Comparison of ENCODE assay signal across 16 cellular contexts in genomic region chr4:66574145-66574978, GRCh38.
DNase-seq lines count a peak whose midpoint lies in the region; ATAC-seq, FAIRE-seq and TF ChIP-seq lines count a peak whose summit lies in the region.
"Had no signal": no experiment of that assay in that cellular context is flagged by ENCODE, and none has a peak within 500 bp of the region (broad histone marks: within the 10 kb centered on the region; RNA-seq: fewer than 3 reads in every experiment).

No MANE protein-coding gene starts in this region.

- no peak overlapping the region for H3K4me3 Mint-ChIP-seq in activated T-cell treated with anti-CD3 and anti-CD28 coated beads, Interleukin-2, amount 50 U/mL, for 72 hours
- H3K4me3 Mint-ChIP-seq: activated naive CD8-positive, alpha-beta T cell treated with anti-CD3 and anti-CD28 coated beads for 36 hours; nephron had no signal

- H3K9me2 ChIP-seq in OCI-LY7 (ENCODE audit: insufficient read depth, low read length): no peaks in the 10 kb centered on the region

- H3K36me3 ChIP-seq in pancreas: no peaks in the 10 kb centered on the region
- H3K36me3 ChIP-seq in OCI-LY7 (ENCODE audit: insufficient read depth, low read length): no peaks in the 10 kb centered on the region
- H3K36me3 ChIP-seq: left ventricle myocardium inferior, spleen had no signal

- CTCF ChIA-PET in RWPE1 (lab: Yijun Ruan, JAX): interaction anchor here (0.6 kb wide), 1 partner anchor 1209 kb away, joined by 3 read pairs; no protein-coding TSS in a partner anchor
- CTCF ChIA-PET in OCI-LY7 (lab: Charles Lee; ENCODE audit: unreplicated experiment): no interaction called here

- no peaks in the 10 kb centered on the region for H3K27me3 ChIP-seq in pancreas
- H3K27me3 ChIP-seq: spleen had no signal

- no peaks in the 10 kb centered on the region for H3K79me2 ChIP-seq in OCI-LY7 (ENCODE audit: insufficient read depth, low read depth, low read length)

- no peaks in the 10 kb centered on the region for H4K20me1 ChIP-seq in OCI-LY7 (ENCODE audit: insufficient read depth, low read length)

- no peaks in the 10 kb centered on the region for H3K4me1 Mint-ChIP-seq in activated T-cell treated with anti-CD3 and anti-CD28 coated beads, Interleukin-2, amount 50 U/mL, for 72 hours (ENCODE audit: low read depth)
- H3K4me1 Mint-ChIP-seq: activated naive CD8-positive, alpha-beta T cell treated with anti-CD3 and anti-CD28 coated beads for 36 hours; nephron had no signal

- TF ChIP-seq CTCF in RWPE1 (conservative IDR thresholded peaks at IDR 0.05; ENCODE audit: low read depth): no peak; the same call in 1 of the 2 replicates
- TF ChIP-seq CTCF in epithelial cell of proximal tubule (conservative IDR thresholded peaks at IDR 0.05; ENCODE audit: low read depth, low read length): no peak
- TF ChIP-seq CTCF in pancreas (IDR thresholded peaks at IDR 0.05): no peak
- TF ChIP-seq CTCF in OCI-LY7 (conservative IDR thresholded peaks at IDR 0.05; ENCODE audit: low read length): no peak

- no peak overlapping the region for H2AFZ ChIP-seq in OCI-LY7 (ENCODE audit: low read length)

- ATAC-seq in pancreas (peak; percentile 47 to 71 (median 62)), GM19328 (IDR thresholded peaks at IDR 0.05; ENCODE audit: unreplicated experiment) (no peak)
- no peak for ATAC-seq in activated T-cell treated with anti-CD3 and anti-CD28 coated beads, Interleukin-2, amount 50 U/mL, for 72 hours (replicated peaks in 1 of 2)

- 48 to 66% methylated on average over 7 of the region's 7 CpGs for WGBS in pancreas, 2 donors

- H3K4me1 ChIP-seq in pancreas (no peaks in the 10 kb centered on the region), OCI-LY7 (ENCODE audit: insufficient read depth, low read length, poor library complexity, severe bottlenecking) (no peaks in the 10 kb centered on the region)
- H3K4me1 ChIP-seq: left ventricle myocardium inferior, spleen had no signal

- H3K4me3 ChIP-seq in epithelial cell of proximal tubule (ENCODE audit: low read depth, low read length): peak overlapping the region; percentile 24
- H3K4me3 ChIP-seq in pancreas: no peak overlapping the region
- H3K4me3 ChIP-seq in OCI-LY7 (ENCODE audit: low read depth, low read length, poor library complexity, severe bottlenecking): no peak overlapping the region
- H3K4me3 ChIP-seq: left ventricle myocardium inferior, spleen had no signal

- H3K36me3 Mint-ChIP-seq in activated T-cell treated with anti-CD3 and anti-CD28 coated beads, Interleukin-2, amount 50 U/mL, for 72 hours (ENCODE audit: insufficient read depth in 2 of 2): no peaks in the 10 kb centered on the region
- H3K36me3 Mint-ChIP-seq: activated naive CD8-positive, alpha-beta T cell treated with anti-CD3 and anti-CD28 coated beads for 36 hours had no signal

- peaks cover 0 to 5% of the 10 kb centered on the region in 2 donors for H3K9me3 Mint-ChIP-seq in activated T-cell treated with anti-CD3 and anti-CD28 coated beads, Interleukin-2, amount 50 U/mL, for 72 hours
- H3K9me3 Mint-ChIP-seq: activated naive CD8-positive, alpha-beta T cell treated with anti-CD3 and anti-CD28 coated beads for 36 hours; nephron had no signal

- BruUV-seq in OCI-LY7 (replicated peaks; lab: Mats Ljungman, UMichigan): no TSS peak

- H3K9me3 ChIP-seq in pancreas (no peaks in the 10 kb centered on the region), OCI-LY7 (ENCODE audit: low read length) (no peaks in the 10 kb centered on the region)
- H3K9me3 ChIP-seq: Caco-2, left ventricle myocardium inferior, spleen had no signal

- no peak overlapping the region for H3K27ac Mint-ChIP-seq in activated T-cell treated with anti-CD3 and anti-CD28 coated beads, Interleukin-2, amount 50 U/mL, for 72 hours
- H3K27ac Mint-ChIP-seq: activated naive CD8-positive, alpha-beta T cell treated with anti-CD3 and anti-CD28 coated beads for 36 hours; nephron had no signal

- H3K27me3 Mint-ChIP-seq in activated T-cell treated with anti-CD3 and anti-CD28 coated beads, Interleukin-2, amount 50 U/mL, for 72 hours (ENCODE audit: low read depth): no peaks in the 10 kb centered on the region
- H3K27me3 Mint-ChIP-seq: activated naive CD8-positive, alpha-beta T cell treated with anti-CD3 and anti-CD28 coated beads for 36 hours had no signal

- H3K4me2 ChIP-seq in OCI-LY7 (ENCODE audit: low read length): no peak overlapping the region
- H3K4me2 ChIP-seq: KMS-11 had no signal

- peak; percentile 43 for DNase-seq in GM03348 (ENCODE audit: low spot score)
- no peak for DNase-seq in RWPE1 (ENCODE audit: low spot score)
- DNase-seq in epithelial cell of proximal tubule (ENCODE audit: low read depth): no peak
- peak in 1 of 6 donors; percentile 13 for DNase-seq in pancreas
- no peak for DNase-seq in activated T-cell treated with anti-CD3 and anti-CD28 coated beads, Interleukin-2, amount 50 U/mL, for 72 hours
- no peak for DNase-seq in T-helper 1 cell
- no peak for DNase-seq in OCI-LY7 (ENCODE audit: low spot score)
- DNase-seq: activated naive CD8-positive, alpha-beta T cell treated with anti-CD3 and anti-CD28 coated beads for 36 hours; dermis blood vessel endothelial cell; left ventricle myocardium inferior; NCI-H187 treated with DMSO at 0.1 percent for 48 hours had no signal

- H3K27ac ChIP-seq in RWPE1 (peak overlapping the region; percentile 91), pancreas (no peak overlapping the region), OCI-LY7 (ENCODE audit: low read depth, low read length, poor library complexity, severe bottlenecking) (no peak overlapping the region)
- H3K27ac ChIP-seq: KMS-11, left ventricle myocardium inferior, spleen had no signal

- POLR2A ChIA-PET in RWPE1 (lab: Yijun Ruan, JAX; ENCODE audit: low non-redundant PET): no interaction called here
- POLR2A ChIA-PET in OCI-LY7 (lab: Charles Lee): interaction anchor here (0.6 kb wide), 1 partner anchor 67 kb away, joined by 3 read pairs; no protein-coding TSS in a partner anchor

- intact Hi-C loops in pancreas (cut with DNase I) (no loop called here), OCI-LY7 (cut with micrococcal nuclease; ENCODE audit: unreplicated experiment) (no loop called here)

- no peak for FAIRE-seq in pancreas (lab: Jason Lieb, UNC)

Comparison
In these comparisons a context has a peak if more than half of its experiments do, and no peak if none do; other contexts are left out.
1. ATAC-seq: peak in pancreas (4 of 4); none in activated T-cell treated with anti-CD3 and anti-CD28 coated beads, Interleukin-2, amount 50 U/mL, for 72 hours (0 of 2) and GM19328 (single experiment).